ENCODE assay signal across 2 cellular contexts in genomic region chr2:133581027-133581760, GRCh38.
A peak's percentile ranks its signal among the peaks of the same experiment; 100 is the strongest.
TF ChIP-seq lines count a peak whose summit lies in the region.

No MANE protein-coding gene starts in this region.

TF ChIP-seq in IMR-90, 13 proteins besides CTCF, POLR2A, EP300 and RAD21:
- TF ChIP-seq NFE2L2 (IDR thresholded peaks at IDR 0.05; ENCODE audit: low read depth, low read length) (no peak), CEBPB (IDR thresholded peaks at IDR 0.05; ENCODE audit: low read depth, low read length) (peak; percentile 18; the same call in 1 of the 2 replicates), RFX5 (IDR thresholded peaks at IDR 0.05; ENCODE audit: low read depth, low read length) (0 out of 2 replicates have a peak, but pooled peaks have one; percentile 14)
- TF ChIP-seq, protein P1, sequence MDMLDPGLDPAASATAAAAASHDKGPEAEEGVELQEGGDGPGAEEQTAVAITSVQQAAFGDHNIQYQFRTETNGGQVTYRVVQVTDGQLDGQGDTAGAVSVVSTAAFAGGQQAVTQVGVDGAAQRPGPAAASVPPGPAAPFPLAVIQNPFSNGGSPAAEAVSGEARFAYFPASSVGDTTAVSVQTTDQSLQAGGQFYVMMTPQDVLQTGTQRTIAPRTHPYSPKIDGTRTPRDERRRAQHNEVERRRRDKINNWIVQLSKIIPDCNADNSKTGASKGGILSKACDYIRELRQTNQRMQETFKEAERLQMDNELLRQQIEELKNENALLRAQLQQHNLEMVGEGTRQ (IDR thresholded peaks at IDR 0.05; ENCODE audit: low read depth, low read length): no peak

TF ChIP-seq in HepG2, 621 proteins besides CTCF, POLR2A, EP300 and RAD21:
- TF ChIP-seq, protein P2, sequence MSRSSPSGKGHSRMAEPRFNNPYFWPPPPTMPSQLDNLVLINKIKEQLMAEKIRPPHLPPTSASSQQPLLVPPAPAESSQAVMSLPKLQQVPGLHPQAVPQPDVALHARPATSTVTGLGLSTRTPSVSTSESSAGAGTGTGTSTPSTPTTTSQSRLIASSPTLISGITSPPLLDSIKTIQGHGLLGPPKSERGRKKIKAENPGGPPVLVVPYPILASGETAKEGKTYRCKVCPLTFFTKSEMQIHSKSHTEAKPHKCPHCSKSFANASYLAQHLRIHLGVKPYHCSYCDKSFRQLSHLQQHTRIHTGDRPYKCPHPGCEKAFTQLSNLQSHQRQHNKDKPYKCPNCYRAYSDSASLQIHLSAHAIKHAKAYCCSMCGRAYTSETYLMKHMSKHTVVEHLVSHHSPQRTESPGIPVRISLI (CRISPR knock-in tag; IDR thresholded peaks at IDR 0.05; ENCODE audit: borderline replicate concordance): no peak
- TF ChIP-seq ZNF616 (CRISPR knock-in tag; IDR thresholded peaks at IDR 0.05; ENCODE audit: low read depth) (no peak), CREB1 (IDR thresholded peaks at IDR 0.05) (0 out of 2 replicates have a peak, but pooled peaks have one; percentile 7), CREB1 (CRISPR knock-in tag; IDR thresholded peaks at IDR 0.05) (no peak), AKAP8 (CRISPR knock-in tag; IDR thresholded peaks at IDR 0.05) (no peak), NR1H2 (CRISPR knock-in tag; IDR thresholded peaks at IDR 0.05; ENCODE audit: borderline replicate concordance, low read depth) (no peak), ZFY (CRISPR knock-in tag; IDR thresholded peaks at IDR 0.05) (no peak), ATF7 (IDR thresholded peaks at IDR 0.05) (peak; percentile 87), ATF7 (CRISPR knock-in tag; IDR thresholded peaks at IDR 0.05) (no peak), SMC3 (IDR thresholded peaks at IDR 0.05; ENCODE audit: low read length) (no peak), HNRNPLL (IDR thresholded peaks at IDR 0.05; ENCODE audit: low read depth, low read length, poor library complexity, severe bottlenecking) (no peak), HNRNPK (IDR thresholded peaks at IDR 0.05; ENCODE audit: low read depth, low read length, poor library complexity, severe bottlenecking) (no peak), ZNF432 (CRISPR knock-in tag; IDR thresholded peaks at IDR 0.05; ENCODE audit: borderline replicate concordance) (no peak), ZNF337 (CRISPR knock-in tag; IDR thresholded peaks at IDR 0.05; ENCODE audit: borderline replicate concordance, low read depth) (no peak), CAMTA2 (CRISPR knock-in tag; IDR thresholded peaks at IDR 0.05; ENCODE audit: borderline replicate concordance) (no peak), SAP130 (CRISPR knock-in tag; IDR thresholded peaks at IDR 0.05; ENCODE audit: low read depth) (no peak)
- TF ChIP-seq, protein P3, sequence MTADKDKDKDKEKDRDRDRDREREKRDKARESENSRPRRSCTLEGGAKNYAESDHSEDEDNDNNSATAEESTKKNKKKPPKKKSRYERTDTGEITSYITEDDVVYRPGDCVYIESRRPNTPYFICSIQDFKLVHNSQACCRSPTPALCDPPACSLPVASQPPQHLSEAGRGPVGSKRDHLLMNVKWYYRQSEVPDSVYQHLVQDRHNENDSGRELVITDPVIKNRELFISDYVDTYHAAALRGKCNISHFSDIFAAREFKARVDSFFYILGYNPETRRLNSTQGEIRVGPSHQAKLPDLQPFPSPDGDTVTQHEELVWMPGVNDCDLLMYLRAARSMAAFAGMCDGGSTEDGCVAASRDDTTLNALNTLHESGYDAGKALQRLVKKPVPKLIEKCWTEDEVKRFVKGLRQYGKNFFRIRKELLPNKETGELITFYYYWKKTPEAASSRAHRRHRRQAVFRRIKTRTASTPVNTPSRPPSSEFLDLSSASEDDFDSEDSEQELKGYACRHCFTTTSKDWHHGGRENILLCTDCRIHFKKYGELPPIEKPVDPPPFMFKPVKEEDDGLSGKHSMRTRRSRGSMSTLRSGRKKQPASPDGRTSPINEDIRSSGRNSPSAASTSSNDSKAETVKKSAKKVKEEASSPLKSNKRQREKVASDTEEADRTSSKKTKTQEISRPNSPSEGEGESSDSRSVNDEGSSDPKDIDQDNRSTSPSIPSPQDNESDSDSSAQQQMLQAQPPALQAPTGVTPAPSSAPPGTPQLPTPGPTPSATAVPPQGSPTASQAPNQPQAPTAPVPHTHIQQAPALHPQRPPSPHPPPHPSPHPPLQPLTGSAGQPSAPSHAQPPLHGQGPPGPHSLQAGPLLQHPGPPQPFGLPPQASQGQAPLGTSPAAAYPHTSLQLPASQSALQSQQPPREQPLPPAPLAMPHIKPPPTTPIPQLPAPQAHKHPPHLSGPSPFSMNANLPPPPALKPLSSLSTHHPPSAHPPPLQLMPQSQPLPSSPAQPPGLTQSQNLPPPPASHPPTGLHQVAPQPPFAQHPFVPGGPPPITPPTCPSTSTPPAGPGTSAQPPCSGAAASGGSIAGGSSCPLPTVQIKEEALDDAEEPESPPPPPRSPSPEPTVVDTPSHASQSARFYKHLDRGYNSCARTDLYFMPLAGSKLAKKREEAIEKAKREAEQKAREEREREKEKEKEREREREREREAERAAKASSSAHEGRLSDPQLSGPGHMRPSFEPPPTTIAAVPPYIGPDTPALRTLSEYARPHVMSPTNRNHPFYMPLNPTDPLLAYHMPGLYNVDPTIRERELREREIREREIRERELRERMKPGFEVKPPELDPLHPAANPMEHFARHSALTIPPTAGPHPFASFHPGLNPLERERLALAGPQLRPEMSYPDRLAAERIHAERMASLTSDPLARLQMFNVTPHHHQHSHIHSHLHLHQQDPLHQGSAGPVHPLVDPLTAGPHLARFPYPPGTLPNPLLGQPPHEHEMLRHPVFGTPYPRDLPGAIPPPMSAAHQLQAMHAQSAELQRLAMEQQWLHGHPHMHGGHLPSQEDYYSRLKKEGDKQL (CRISPR knock-in tag; IDR thresholded peaks at IDR 0.05; ENCODE audit: low read depth): no peak
